9 cellular contexts compared by ENCODE assay signal in genomic region chrX:41591906-41592305, GRCh38.
"Had no signal": no experiment of that assay in that cellular context is flagged by ENCODE, and none has a peak within 500 bp of the region (broad histone marks: within the 10 kb centered on the region; RNA-seq: fewer than 3 reads in every experiment).

No MANE protein-coding gene starts in this region.

- ATAC-seq: GM23338, HepG2 had no signal

- H3K27ac ChIP-seq: HL-60, KMS-11 had no signal

- H3K9ac ChIP-seq: KMS-11 had no signal

- FAIRE-seq: H1, H54, HepG2 had no signal

- H3K4me3 ChIP-seq: GM23338 had no signal

- DNase-seq: H9, HCEC 1CT, KBM-7 had no signal
